Comparison of ENCODE assay signal across 11 cellular contexts in the genomic region with DNA sequence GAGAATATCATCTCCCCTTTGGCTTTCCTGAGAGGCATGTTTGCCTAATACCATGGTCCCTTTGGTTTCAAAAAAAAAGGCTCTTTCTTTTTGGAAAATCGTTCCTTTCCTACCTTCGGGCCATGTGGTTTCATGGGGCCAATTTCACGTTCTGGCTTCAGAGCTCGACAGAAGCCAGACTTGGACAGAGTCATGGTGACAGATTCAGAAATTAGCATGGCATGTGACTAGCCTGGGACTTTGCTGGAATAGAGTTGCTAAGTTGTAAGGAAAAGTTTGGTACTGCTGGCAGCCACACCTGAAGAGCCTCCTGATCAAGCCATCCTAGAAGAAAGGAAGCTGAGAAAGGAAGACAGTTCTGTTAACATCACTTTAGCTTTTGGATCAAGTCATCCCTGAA. TPM values are rescaled to one million over a fixed set of nuclear protein-coding genes. Genes with fewer than 3 reads are reported as not detected.
"Had no signal": no experiment of that assay in that cellular context is flagged by ENCODE, and none has a peak within 500 bp of the region (broad histone marks: within the 10 kb centered on the region; RNA-seq: fewer than 3 reads in every experiment).

No MANE protein-coding gene starts in this region.

- H3K4me1 ChIP-seq: HAP-1 had no signal

- H3K9me3 ChIP-seq: HAP-1 had no signal

- H3K9me3 Mint-ChIP-seq: HFFc6, IgD-negative memory B cell had no signal

- ATAC-seq: HCT116, HepG2 had no signal

- H3K36me3 ChIP-seq: HAP-1 had no signal

- DNase-seq: GM23248, GOT3, H7, HFFc6 had no signal

- H3K27ac ChIP-seq: GM23248, HL-60 had no signal

- H3K4me3 ChIP-seq: GM23248, HAP-1 had no signal

- H3K27ac Mint-ChIP-seq: HFFc6, IgD-negative memory B cell had no signal

- H3K4me3 Mint-ChIP-seq: HFFc6, IgD-negative memory B cell had no signal

RNA-seq across cellular contexts. Expression of a gene that starts 2.4 kb away (rescaled TPM):
- total RNA-seq: GM23248, H4, HT1080 had no signal
- polyA plus RNA-seq: GM23248, IgD-negative memory B cell had no signal
